ENCODE assay signal across 9 cellular contexts in the genomic region with DNA sequence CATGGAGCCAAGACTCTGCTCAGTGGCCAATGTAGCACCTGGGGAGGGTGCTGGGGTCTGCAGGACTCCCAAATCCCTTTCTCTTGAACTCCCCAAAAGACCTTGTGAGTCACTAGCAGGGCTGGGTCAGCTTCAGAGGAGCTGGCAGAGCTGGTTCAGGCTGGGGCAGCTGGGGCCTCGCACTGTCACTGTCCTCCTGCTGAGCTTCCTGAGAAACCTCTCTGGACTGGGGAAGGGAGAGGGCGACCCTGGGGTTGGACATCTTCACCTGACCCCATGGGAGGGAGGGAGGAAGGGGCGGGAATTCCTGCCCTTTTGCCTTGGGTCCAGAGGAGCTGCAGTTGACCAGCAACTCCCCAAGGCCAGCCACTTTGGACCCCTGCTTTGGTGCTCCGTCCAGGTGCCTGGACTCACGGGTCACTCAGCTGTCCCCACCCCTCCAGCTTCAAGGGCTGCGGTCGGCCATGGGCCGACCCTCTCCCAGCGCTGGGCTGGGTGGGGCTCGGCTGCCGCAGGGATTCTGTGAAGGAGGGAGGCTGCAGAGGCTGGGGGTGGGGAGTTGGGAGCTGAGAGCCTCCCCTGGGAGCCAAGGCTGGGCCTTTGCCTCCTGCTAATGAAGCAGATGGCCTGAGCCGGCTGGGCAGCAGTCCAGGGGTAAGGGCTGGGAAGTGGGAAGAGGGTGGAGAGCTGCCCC. TPM values are rescaled to one million over a fixed set of nuclear protein-coding genes. Genes with fewer than 3 reads are reported as not detected.
A peak's percentile ranks its signal among the peaks of the same experiment; 100 is the strongest.
DNase-seq lines count a peak whose midpoint lies in the region; ATAC-seq and TF ChIP-seq lines count a peak whose summit lies in the region.
"Had no signal": no experiment of that assay in that cellular context is flagged by ENCODE, and none has a peak within 500 bp of the region (broad histone marks: within the 10 kb centered on the region; RNA-seq: fewer than 3 reads in every experiment).

No MANE protein-coding gene starts in this region.

- ATAC-seq in gastrocnemius medialis (no peak), GM21529 (IDR thresholded peaks at IDR 0.05; ENCODE audit: unreplicated experiment) (no peak)

- H3K4me1 ChIP-seq in colonic mucosa (peaks cover 13% of the 10 kb centered on the region), gastrocnemius medialis (peaks cover 29 to 35% of the 10 kb centered on the region in 2 donors)

- POLR2A ChIA-PET in GM10248 (lab: Yijun Ruan, JAX): interaction anchor here (0.5 to 5.3 kb wide), 3 partner anchors 12 to 795 kb away, joined by 3 to 31 read pairs (median 6); a partner anchor contains a TSS

- H3K27ac ChIP-seq in colonic mucosa: no peak overlapping the region
- peak overlapping the region in 3 of 4 donors; percentile 36 to 81 (median 73) for H3K27ac ChIP-seq in gastrocnemius medialis

- H3K27me3 ChIP-seq in colonic mucosa (no peaks in the 10 kb centered on the region), gastrocnemius medialis (no peaks in the 10 kb centered on the region)

- H3K9me3 ChIP-seq in colonic mucosa (no peaks in the 10 kb centered on the region), gastrocnemius medialis (no peaks in the 10 kb centered on the region)

- H3K9ac ChIP-seq in colonic mucosa (ENCODE audit: low read depth in 2 of 2, low read length in 2 of 2): peak overlapping the region; percentile 34 to 45

- intact Hi-C loops in colonic mucosa (cut with DNase I) (no loop called here), gastrocnemius medialis (cut with DNase I; ENCODE audit: low total_unique reads) (no loop called here)

- DNase-seq in NCI-H1436 (lab: John Stamatoyannopoulos, UW) (peak; percentile 22), NCI-H1436 treated with DMSO at 0.1 percent for 48 hours (lab: John Stamatoyannopoulos, UW) (no peak), NCI-H82 treated with DMSO at 0.1 percent for 48 hours (lab: John Stamatoyannopoulos, UW; ENCODE audit: unreplicated experiment) (peak; percentile 71), colonic mucosa (no peak), gastrocnemius medialis (no peak), retina (no peak), GM10248 (ENCODE audit: extremely low spot score) (no peak)
- DNase-seq: nucleus accumbens had no signal

- TF ChIP-seq CTCF in colonic mucosa (IDR thresholded peaks at IDR 0.05) (no peak), gastrocnemius medialis (IDR thresholded peaks at IDR 0.05 in 4 of 5, conservative IDR thresholded peaks at IDR 0.05 in 1 of 5) (no peak), GM10248 (IDR thresholded peaks at IDR 0.05; ENCODE audit: control extremely low read depth, extremely low read depth, low read depth, missing control alignments) (no peak)

- H3K36me3 ChIP-seq in colonic mucosa (no peaks in the 10 kb centered on the region), gastrocnemius medialis (no peaks in the 10 kb centered on the region)

- CTCF ChIA-PET in GM10248 (lab: Yijun Ruan, JAX): interaction anchor here (1.0 to 13.0 kb wide), 13 partner anchors 12 to 154 kb away, joined by 3 to 309 read pairs (median 8); a partner anchor contains a TSS

- H3K4me3 ChIP-seq in colonic mucosa: no peak overlapping the region
- no peak overlapping the region for H3K4me3 ChIP-seq in gastrocnemius medialis

- no peak for TF ChIP-seq POLR2A in gastrocnemius medialis (IDR thresholded peaks at IDR 0.05)

- in situ Hi-C loops in gastrocnemius medialis (cut with MboI; ENCODE audit: low sequenced_read_pairs in 4 of 4): no loop called here

RNA-seq across cellular contexts. Expression of a gene that starts 9.2 kb away (rescaled TPM):
- total RNA-seq in colonic mucosa (1 to 10 TPM; 6.8 to 8.4 TPM), gastrocnemius medialis (1 to 10 TPM in 3 of 4 donors, under 1 TPM in 1; 0.22 to 5.2 (median 3.0) TPM)

RNA-seq across cellular contexts. Expression of a gene that starts 31.0 kb away (rescaled TPM):
- total RNA-seq in colonic mucosa (not detected), gastrocnemius medialis (not detected)

Comparison
In these comparisons a context has a peak if more than half of its experiments do, and no peak if none do; other contexts are left out.
1. DNase-seq: peak in NCI-H1436 (single experiment) and NCI-H82 treated with DMSO at 0.1 percent for 48 hours (single experiment); none in NCI-H1436 treated with DMSO at 0.1 percent for 48 hours (single experiment), colonic mucosa (single experiment), gastrocnemius medialis (0 of 2), retina (single experiment) and GM10248 (single experiment).